ENCODE assay signal across 1 cellular context in genomic region chr2:23399674-23400261, GRCh38.
TF ChIP-seq lines count a peak whose summit lies in the region.

No MANE protein-coding gene starts in this region.

TF ChIP-seq in GM12878, 131 proteins besides CTCF, POLR2A, EP300 and RAD21 (continued from another document and continues in another):
- TF ChIP-seq RELB (IDR thresholded peaks at IDR 0.05; ENCODE audit: low read depth), result peak; percentile 80
- TF ChIP-seq HCFC1 (IDR thresholded peaks at IDR 0.05; ENCODE audit: low read length), result no peak
- TF ChIP-seq BCL3 (IDR thresholded peaks at IDR 0.05; ENCODE audit: borderline replicate concordance, insufficient read depth, low read depth, low read length, poor library complexity, severe bottlenecking), result no peak
- TF ChIP-seq RFX5 (IDR thresholded peaks at IDR 0.05; ENCODE audit: low read depth, low read length), result no peak
- no peak for TF ChIP-seq ASH2L (IDR thresholded peaks at IDR 0.05; ENCODE audit: borderline replicate concordance, low read depth)
- no peak; the same call in 1 of the 2 replicates for TF ChIP-seq NR2F1 (conservative IDR thresholded peaks at IDR 0.05)
- no peak for TF ChIP-seq ZBTB40 (IDR thresholded peaks at IDR 0.05; ENCODE audit: borderline replicate concordance)
- no peak for TF ChIP-seq YBX1 (IDR thresholded peaks at IDR 0.05)
- no peak for TF ChIP-seq ATF2 (IDR thresholded peaks at IDR 0.05; ENCODE audit: low read length)
- no peak for TF ChIP-seq TCF3 (IDR thresholded peaks at IDR 0.05; ENCODE audit: borderline replicate concordance, insufficient read depth, low read depth, low read length)
- no peak for TF ChIP-seq CHD1 (IDR thresholded peaks at IDR 0.05; ENCODE audit: low read depth, low read length)
- peak; percentile 23 for TF ChIP-seq MEF2B (IDR thresholded peaks at IDR 0.05; ENCODE audit: partially characterized antibody, poor library complexity, severe bottlenecking)
- no peak for TF ChIP-seq NFYA (IDR thresholded peaks at IDR 0.05; ENCODE audit: borderline replicate concordance, low read depth, low read length)
- TF ChIP-seq RELA (IDR thresholded peaks at IDR 0.05; ENCODE audit: borderline replicate concordance, partially characterized antibody), result no peak
- no peak for TF ChIP-seq CHD4 (IDR thresholded peaks at IDR 0.05)
- TF ChIP-seq SRF (IDR thresholded peaks at IDR 0.05; ENCODE audit: low read depth in 2 of 2, low read length in 2 of 2), result peak in 1 of 2 experiments; percentile 39; a peak in 1 of 4 replicates
- no peak for TF ChIP-seq ESRRA (IDR thresholded peaks at IDR 0.05; ENCODE audit: low read length)
- TF ChIP-seq HDGF (IDR thresholded peaks at IDR 0.05), result peak; percentile 76
- TF ChIP-seq ZBTB4 (CRISPR knock-in tag; IDR thresholded peaks at IDR 0.05), result no peak
- no peak for TF ChIP-seq JUNB (IDR thresholded peaks at IDR 0.05)
- no peak for TF ChIP-seq SIX5 (IDR thresholded peaks at IDR 0.05; ENCODE audit: low read depth, low read length, severe bottlenecking)
- no peak for TF ChIP-seq TCF12 (IDR thresholded peaks at IDR 0.05; ENCODE audit: low read depth, low read length)
- no peak for TF ChIP-seq CREM (IDR thresholded peaks at IDR 0.05; ENCODE audit: low read depth)
- TF ChIP-seq REST (IDR thresholded peaks at IDR 0.05; ENCODE audit: low read depth, low read length), result no peak
- no peak for TF ChIP-seq MXI1 (IDR thresholded peaks at IDR 0.05; ENCODE audit: low read depth, low read length)
- TF ChIP-seq ZNF592 (IDR thresholded peaks at IDR 0.05), result no peak
- peak; percentile 41; the same call in 1 of the 2 replicates for TF ChIP-seq CHD2 (IDR thresholded peaks at IDR 0.05; ENCODE audit: borderline replicate concordance, low read depth, low read length)
- no peak for TF ChIP-seq ATF3 (IDR thresholded peaks at IDR 0.05; ENCODE audit: borderline replicate concordance, extremely low read depth, low read depth, low read length)
- TF ChIP-seq HSF1 (IDR thresholded peaks at IDR 0.05; ENCODE audit: low read depth, low read length), result no peak
- no peak for TF ChIP-seq RBBP5 (conservative IDR thresholded peaks at IDR 0.05)
- TF ChIP-seq SREBF2 (IDR thresholded peaks at IDR 0.05; ENCODE audit: low read length), result no peak
- TF ChIP-seq USF1 (IDR thresholded peaks at IDR 0.05; ENCODE audit: borderline replicate concordance, extremely low read length, insufficient read depth, low read depth, low read length), result no peak
